8 cellular contexts compared by ENCODE assay signal in the genomic region with DNA sequence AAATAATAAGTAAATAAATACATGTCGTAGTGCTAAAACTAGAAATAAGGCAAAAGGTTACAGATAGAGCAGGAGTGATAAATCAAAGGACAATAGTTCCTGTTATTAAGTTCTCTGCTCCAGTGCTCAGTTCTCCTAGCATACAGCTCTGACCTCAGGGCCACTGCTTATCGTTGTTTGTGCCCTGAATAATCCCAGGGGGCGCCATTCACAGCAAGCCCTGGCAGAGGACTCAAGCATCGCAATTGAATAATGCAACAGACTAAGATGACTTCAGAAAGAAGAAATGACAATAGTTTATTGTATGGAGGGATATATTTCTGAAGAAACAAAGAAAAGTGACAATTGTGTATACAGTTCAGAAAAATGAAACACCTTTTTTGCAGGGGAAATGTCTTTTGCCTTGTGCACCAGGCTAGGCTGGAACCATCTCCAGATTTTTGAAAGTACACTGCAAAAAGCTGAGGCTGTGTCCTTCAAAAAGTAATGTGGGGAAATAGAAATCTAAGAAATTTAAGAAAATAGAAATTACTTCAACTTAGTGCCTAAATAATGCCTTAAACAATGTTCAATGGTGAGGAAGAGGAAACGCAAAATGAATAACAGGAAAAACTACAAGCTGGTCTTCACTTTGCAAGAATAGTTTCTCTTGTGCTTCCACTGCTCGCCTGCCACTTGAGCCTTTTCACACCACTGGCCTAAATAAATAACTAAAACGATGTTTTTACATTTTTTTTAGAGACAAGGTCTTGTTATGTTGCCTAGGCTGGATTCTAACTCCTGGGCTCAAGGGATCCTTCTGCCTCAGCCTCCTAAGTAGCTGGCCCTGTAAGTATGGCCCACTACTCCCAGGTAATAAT. TPM values are rescaled to one million over a fixed set of nuclear protein-coding genes. Genes with fewer than 3 reads are reported as not detected.
DNase-seq lines count a peak whose midpoint lies in the region; ATAC-seq and TF ChIP-seq lines count a peak whose summit lies in the region.

No MANE protein-coding gene starts in this region.

- H2AFZ ChIP-seq in SU-DHL-6 (ENCODE audit: low read depth, low read length, severe bottlenecking): no peak overlapping the region

- 46% methylated on average over 7 of the region's 7 CpGs for WGBS in liver

- H3K4me3 ChIP-seq in SU-DHL-6 (ENCODE audit: insufficient read depth, low read length, poor library complexity, severe bottlenecking): no peak overlapping the region
- no peak overlapping the region for H3K4me3 ChIP-seq in liver (ENCODE audit: low read depth in 1 of 3, low read length in 3 of 3)

- no peaks in the 10 kb centered on the region for H4K20me1 ChIP-seq in SU-DHL-6 (ENCODE audit: low read depth, low read length)

- TF ChIP-seq RAD21 in liver (IDR thresholded peaks at IDR 0.05): peak; percentile 67 to 81

- ATAC-seq in HG02759 (IDR thresholded peaks at IDR 0.05; ENCODE audit: unreplicated experiment): peak; percentile 69

- H3K4me1 ChIP-seq in liver (ENCODE audit: control insufficient read depth in 4 of 4, insufficient read depth in 4 of 4, low read length in 3 of 4): no peaks in the 10 kb centered on the region

- no peaks in the 10 kb centered on the region for H3K79me2 ChIP-seq in SU-DHL-6 (ENCODE audit: insufficient read depth, low read length)

- no peaks in the 10 kb centered on the region for H3K36me3 ChIP-seq in SU-DHL-6 (ENCODE audit: low read length)
- H3K36me3 ChIP-seq in liver (ENCODE audit: control insufficient read depth in 4 of 4, insufficient read depth in 3 of 4, low read depth in 1 of 4, low read length in 3 of 4): no peaks in the 10 kb centered on the region

- H3K4me2 ChIP-seq in SU-DHL-6 (ENCODE audit: low read depth, low read length, poor library complexity, severe bottlenecking): no peak overlapping the region

- H3F3A ChIP-seq in SU-DHL-6 (ENCODE audit: insufficient read depth): no peaks in the 10 kb centered on the region

- TF ChIP-seq CTCF in SU-DHL-6 (IDR thresholded peaks at IDR 0.05; ENCODE audit: insufficient read depth, low read length, poor library complexity, severe bottlenecking): peak; percentile 81
- peak; percentile 53 for TF ChIP-seq CTCF in liver (IDR thresholded peaks at IDR 0.05; ENCODE audit: low read depth, low read length, missing input control)

- H3K27me3 ChIP-seq in SU-DHL-6 (ENCODE audit: low read length): no peaks in the 10 kb centered on the region
- no peaks in the 10 kb centered on the region for H3K27me3 ChIP-seq in liver (ENCODE audit: control insufficient read depth in 4 of 4, insufficient read depth in 4 of 4, low read length in 3 of 4)

- DNase-seq in DMS153 treated with DMSO at 0.1 percent for 48 hours (lab: John Stamatoyannopoulos, UW; ENCODE audit: unreplicated experiment) (peak; percentile 4), astrocyte of the hippocampus (ENCODE audit: low read depth, low spot score) (peak; percentile 11), substantia nigra (lab: John Stamatoyannopoulos, UW) (peak in 36 of 49 donors; percentile 1 to 53 (median 20)), posterior vena cava (ENCODE audit: low spot score) (no peak), OCI-M2 (lab: John Stamatoyannopoulos, UW; ENCODE audit: unreplicated experiment) (no peak)

- no peaks in the 10 kb centered on the region for H3K9me3 ChIP-seq in SU-DHL-6 (ENCODE audit: insufficient read depth, low read length)
- H3K9me3 ChIP-seq in liver (ENCODE audit: control insufficient read depth in 4 of 4, low read length in 3 of 4): no peaks in the 10 kb centered on the region

- intact Hi-C loops in posterior vena cava (cut with DNase I): no loop called here

- H3K9ac ChIP-seq in SU-DHL-6 (ENCODE audit: low read length) (no peak overlapping the region), liver (ENCODE audit: low read depth in 1 of 2, low read length in 2 of 2) (no peak overlapping the region)

- no peaks in the 10 kb centered on the region for H3K9me2 ChIP-seq in SU-DHL-6 (replicated peaks; ENCODE audit: insufficient read depth, low read length)

- H3K27ac ChIP-seq in SU-DHL-6 (ENCODE audit: low read depth, low read length): no peak overlapping the region
- no peak overlapping the region for H3K27ac ChIP-seq in liver (ENCODE audit: low read depth in 1 of 2, low read length in 2 of 2)
- peak overlapping the region; percentile 30 for H3K27ac ChIP-seq in substantia nigra (ENCODE audit: low read depth, low read length, poor library complexity, severe bottlenecking)

TF ChIP-seq in liver, 16 proteins besides CTCF, POLR2A, EP300 and RAD21:
- TF ChIP-seq HNF4A (conservative IDR thresholded peaks at IDR 0.05) (no peak), NR2F2 (IDR thresholded peaks at IDR 0.05) (peak; percentile 58), YY1 (IDR thresholded peaks at IDR 0.05) (no peak), GABPA (IDR thresholded peaks at IDR 0.05 in 1 of 2, conservative IDR thresholded peaks at IDR 0.05 in 1 of 2) (no peak), RXRA (IDR thresholded peaks at IDR 0.05) (peak in 1 of 2 donors; percentile 36)
- TF ChIP-seq, protein P1, sequence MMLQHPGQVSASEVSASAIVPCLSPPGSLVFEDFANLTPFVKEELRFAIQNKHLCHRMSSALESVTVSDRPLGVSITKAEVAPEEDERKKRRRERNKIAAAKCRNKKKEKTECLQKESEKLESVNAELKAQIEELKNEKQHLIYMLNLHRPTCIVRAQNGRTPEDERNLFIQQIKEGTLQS (IDR thresholded peaks at IDR 0.05): no peak

RNA-seq across cellular contexts. Expression of a gene that starts 19.0 kb away (rescaled TPM):
- 1 to 10 TPM; 7.6 to 8.8 TPM for total RNA-seq in liver
- polyA plus RNA-seq in liver: 1 to 10 TPM; 5.8 to 9.3 TPM
- 10 to 100 TPM; 17.8 to 34.5 TPM for total RNA-seq in posterior vena cava

Comparison
In these comparisons a context has a peak if more than half of its experiments do, and no peak if none do; other contexts are left out.
1. DNase-seq: peak in DMS153 treated with DMSO at 0.1 percent for 48 hours (single experiment), astrocyte of the hippocampus (single experiment) and substantia nigra (36 of 49); none in posterior vena cava (single experiment) and OCI-M2 (single experiment).